In genomic region chr15:31552482-31553099, GRCh38 we compare ENCODE assay signal across 19 cellular contexts.
"Had no signal": no experiment of that assay in that cellular context is flagged by ENCODE, and none has a peak within 500 bp of the region (broad histone marks: within the 10 kb centered on the region; RNA-seq: fewer than 3 reads in every experiment).

No MANE protein-coding gene starts in this region.

- H3K36me3 ChIP-seq: lower lobe of right lung, right lobe of liver, transverse colon had no signal

- H3K4me3 Mint-ChIP-seq: T-helper 2 cell treated with Interferon-gamma antibody and Interleukin-4, amounts not matched to agents 5 μg/mL and 100 μg/mL, for 36 hours had no signal

- DNase-seq: activated CD4-positive, alpha-beta T cell treated with anti-CD3 and anti-CD28 coated beads, Interleukin-2, amount 50 U/mL, for 1 hour; activated CD4-positive, CD25-positive, alpha-beta regulatory T cell; activated CD8-positive, alpha-beta memory T cell treated with anti-CD3 and anti-CD28 coated beads for 24 hours; activated naive CD4-positive, alpha-beta T cell treated with anti-CD3 and anti-CD28 coated beads, Interleukin-2, amount 50 U/mL, for 16 hours; body of pancreas; central memory CD4-positive, alpha-beta T cell; foreskin melanocyte; head of caudate nucleus; lower lobe of right lung; midbrain; psoas muscle; right lobe of liver; stimulated activated CD4-positive, alpha-beta T cell treated with anti-CD3 and anti-CD28 coated beads, Interleukin-4, amount 100 ng/mL, for 4 hours; stimulated activated CD8-positive, alpha-beta memory T cell treated with anti-CD3 and anti-CD28 coated beads, Interleukin-4, amount 100 ng/mL, for 48 hours; stimulated activated naive CD8-positive, alpha-beta T cell treated with anti-CD3 and anti-CD28 coated beads, Interleukin-15, Interleukin-2, amounts not matched to agents 100 U/mL and 50 U/mL, for 24 hours; transverse colon had no signal

- H3K27me3 ChIP-seq: body of pancreas, right lobe of liver, transverse colon had no signal

- H3K27ac ChIP-seq: body of pancreas, coronary artery, lower lobe of right lung, psoas muscle, right lobe of liver, transverse colon had no signal

- H3K9me3 Mint-ChIP-seq: T-helper 2 cell treated with Interferon-gamma antibody and Interleukin-4, amounts not matched to agents 5 μg/mL and 100 μg/mL, for 36 hours had no signal

- H3K9me3 ChIP-seq: body of pancreas, lower lobe of right lung, psoas muscle, right lobe of liver, transverse colon had no signal

- H3K27ac Mint-ChIP-seq: T-helper 2 cell treated with Interferon-gamma antibody and Interleukin-4, amounts not matched to agents 5 μg/mL and 100 μg/mL, for 36 hours had no signal

- H3K4me1 ChIP-seq: body of pancreas, psoas muscle, right lobe of liver, transverse colon had no signal

- H3K4me3 ChIP-seq: body of pancreas, coronary artery, lower lobe of right lung, psoas muscle, right lobe of liver, smooth muscle cell, transverse colon had no signal

- ATAC-seq: body of pancreas; lower lobe of right lung; psoas muscle; stimulated activated naive CD8-positive, alpha-beta T cell treated with anti-CD3 and anti-CD28 coated beads, Interleukin-15, Interleukin-2, amounts not matched to agents 100 U/mL and 50 U/mL, for 24 hours had no signal

- H3K4me2 ChIP-seq: smooth muscle cell had no signal
